ENCODE assay signal across 8 cellular contexts in genomic region chr4:144355809-144356757, GRCh38.
DNase-seq lines count a peak whose midpoint lies in the region; ATAC-seq lines count a peak whose summit lies in the region.

No MANE protein-coding gene starts in this region.

- DNase-seq in NT2/D1 (ENCODE audit: low read depth, low spot score) (peak; percentile 15), dermis blood vessel endothelial cell (peak; percentile 87), non-pigmented ciliary epithelial cell (ENCODE audit: low read depth) (peak; percentile 87)
- no peak for DNase-seq in effector CD8-positive, alpha-beta T cell (lab: John Stamatoyannopoulos, UW)
- DNase-seq in effector CD4-positive, alpha-beta T cell, result no peak

- no peak overlapping the region for H3K27ac ChIP-seq in BLaER1

- ATAC-seq in GM18907 (IDR thresholded peaks at IDR 0.05; ENCODE audit: unreplicated experiment) (peak; percentile 98), HG02981 (IDR thresholded peaks at IDR 0.05; ENCODE audit: unreplicated experiment) (peak; percentile 97)

- H3K4me3 ChIP-seq in BLaER1 (no peak overlapping the region), NT2/D1 (ENCODE audit: insufficient read length, low read depth) (no peak overlapping the region)

- H3K4me2 ChIP-seq in BLaER1, result peak overlapping the region; percentile 31

- H3K27me3 ChIP-seq in BLaER1 (no peaks in the 10 kb centered on the region), NT2/D1 (ENCODE audit: insufficient read depth, insufficient read length) (no peaks in the 10 kb centered on the region)

- H3K36me3 ChIP-seq in BLaER1 (no peaks in the 10 kb centered on the region), NT2/D1 (ENCODE audit: insufficient read depth, insufficient read length, low read length) (no peaks in the 10 kb centered on the region)

- no peaks in the 10 kb centered on the region for H4K20me1 ChIP-seq in BLaER1

- H3K4me1 ChIP-seq in BLaER1 (peaks cover 37% of the 10 kb centered on the region), NT2/D1 (ENCODE audit: insufficient read depth, insufficient read length) (no peaks in the 10 kb centered on the region)

- H3K9me3 ChIP-seq in BLaER1, result no peaks in the 10 kb centered on the region
- no peaks in the 10 kb centered on the region for H3K9me3 ChIP-seq in NT2/D1 (ENCODE audit: insufficient read depth, low read length)

- H3K9ac ChIP-seq in BLaER1, result no peak overlapping the region
- H3K9ac ChIP-seq in NT2/D1 (ENCODE audit: insufficient read length, low read depth), result no peak overlapping the region

Comparison
In these comparisons a context has a peak if more than half of its experiments do, and no peak if none do; other contexts are left out.
1. DNase-seq: peak in NT2/D1 (single experiment), dermis blood vessel endothelial cell (single experiment) and non-pigmented ciliary epithelial cell (single experiment); none in effector CD8-positive, alpha-beta T cell (single experiment) and effector CD4-positive, alpha-beta T cell (single experiment).